8 cellular contexts compared by ENCODE assay signal in genomic region chr6:87698618-87699017, GRCh38. TPM values are rescaled to one million over a fixed set of nuclear protein-coding genes. Genes with fewer than 3 reads are reported as not detected.
A peak's percentile ranks its signal among the peaks of the same experiment; 100 is the strongest.
DNase-seq lines count a peak whose midpoint lies in the region; ATAC-seq and TF ChIP-seq lines count a peak whose summit lies in the region.

No MANE protein-coding gene starts in this region.

- DNase-seq in PC-9: no peak
- peak; percentile 70 for DNase-seq in epithelial cell of esophagus (ENCODE audit: low read depth)
- DNase-seq in trophoblast cell: no peak
- no peak for DNase-seq in NCI-H345 (lab: John Stamatoyannopoulos, UW)
- no peak for DNase-seq in left colon
- no peak for DNase-seq in AG20443 (ENCODE audit: low spot score)
- DNase-seq in GM10266 (ENCODE audit: extremely low spot score): no peak

- no peak overlapping the region for H3K9ac ChIP-seq in trophoblast cell (ENCODE audit: low read length)

- no TSS peak for BruUV-seq in PC-9 (replicated peaks; lab: Mats Ljungman, UMichigan)

- no peak overlapping the region for H3K14ac ChIP-seq in trophoblast cell (ENCODE audit: low read length)

- H3K36me3 ChIP-seq in PC-9 (ENCODE audit: low read depth): peaks cover 6% of the 10 kb centered on the region; the same call in 1 of the 2 replicates
- H3K36me3 ChIP-seq in trophoblast cell (ENCODE audit: control insufficient read depth in 1 of 2, insufficient read depth in 2 of 2, low read length in 2 of 2): peaks cover 3 to 4% of the 10 kb centered on the region in 2 experiments

- WGBS in trophoblast cell (ENCODE audit: extremely low coverage, insufficient coverage, insufficient read length): no CpG with 5 or more reads among the region's 2 CpGs

- no peak overlapping the region for H2AK5ac ChIP-seq in trophoblast cell (ENCODE audit: low read length)

- H2AFZ ChIP-seq in PC-9 (no peak overlapping the region), trophoblast cell (ENCODE audit: insufficient read depth, low read length, poor library complexity) (no peak overlapping the region)

- TF ChIP-seq CTCF in PC-9 (conservative IDR thresholded peaks at IDR 0.05) (no peak), epithelial cell of esophagus (IDR thresholded peaks at IDR 0.05; ENCODE audit: insufficient read depth, low read depth, low read length, missing control alignments) (no peak), GM10266 (IDR thresholded peaks at IDR 0.05; ENCODE audit: control insufficient read depth, insufficient read depth, low read depth, missing control alignments) (no peak)

- CTCF ChIA-PET in PC-9 (lab: Charles Lee): interaction anchor here (0.5 to 0.7 kb wide), 2 partner anchors 15 to 1376 kb away, joined by 6 to 8 read pairs; no protein-coding TSS in a partner anchor

- H3F3A ChIP-seq in PC-9 (ENCODE audit: insufficient read depth, low read depth): peaks cover 22% of the 10 kb centered on the region

- H3K18ac ChIP-seq in trophoblast cell (ENCODE audit: low read length): no peak overlapping the region

- H3K27ac ChIP-seq in PC-9 (no peak overlapping the region), trophoblast cell (ENCODE audit: low read depth, low read length) (no peak overlapping the region)

- H4K8ac ChIP-seq in trophoblast cell (ENCODE audit: low read depth, low read length): no peak overlapping the region

- intact Hi-C loops in PC-9 (cut with micrococcal nuclease; ENCODE audit: unreplicated experiment) (no loop called here), left colon (cut with DNase I, micrococcal nuclease) (no loop called here)

- peaks cover 84% of the 10 kb centered on the region for H3K79me2 ChIP-seq in PC-9 (ENCODE audit: low read depth)
- peaks cover 25% of the 10 kb centered on the region for H3K79me2 ChIP-seq in trophoblast cell (ENCODE audit: control insufficient read depth, insufficient read depth, low read length, poor library complexity)

- peak overlapping the region; percentile 96 for H3K4me3 ChIP-seq in PC-9
- peak overlapping the region; percentile 95 for H3K4me3 ChIP-seq in epithelial cell of esophagus (ENCODE audit: low read length)
- no peak overlapping the region for H3K4me3 ChIP-seq in trophoblast cell (ENCODE audit: low read depth, low read length)

- no peak overlapping the region for H2BK120ac ChIP-seq in trophoblast cell (ENCODE audit: insufficient read depth, low read length, poor library complexity)

- no peak overlapping the region for H3K4ac ChIP-seq in trophoblast cell (ENCODE audit: low read depth, low read length)

- H3K4me1 ChIP-seq in PC-9 (replicated peaks; ENCODE audit: insufficient read depth) (peaks cover 26% of the 10 kb centered on the region), trophoblast cell (ENCODE audit: control insufficient read depth in 1 of 2, insufficient read depth in 2 of 2, low read length in 2 of 2) (peaks cover 0 to 2% of the 10 kb centered on the region in 2 experiments)

- H4K12ac ChIP-seq in trophoblast cell (ENCODE audit: low read depth, low read length): no peak overlapping the region

- H3K9me3 ChIP-seq in PC-9 (ENCODE audit: insufficient read depth, low read depth) (no peaks in the 10 kb centered on the region), trophoblast cell (ENCODE audit: insufficient read depth, low read depth, low read length) (no peaks in the 10 kb centered on the region)

- H4K20me1 ChIP-seq in PC-9 (ENCODE audit: insufficient read depth): peaks cover 63% of the 10 kb centered on the region

- no peaks in the 10 kb centered on the region for H3K9me2 ChIP-seq in PC-9 (ENCODE audit: insufficient read depth)

- no peak overlapping the region for H4K91ac ChIP-seq in trophoblast cell (ENCODE audit: low read depth, low read length)

- no peak overlapping the region for H2BK12ac ChIP-seq in trophoblast cell (ENCODE audit: low read length)

- H3K23ac ChIP-seq in trophoblast cell (ENCODE audit: low read length): no peak overlapping the region

- ATAC-seq in GM18858 (IDR thresholded peaks at IDR 0.05; ENCODE audit: unreplicated experiment) (peak; percentile 14), left colon (no peak)

- H2BK5ac ChIP-seq in trophoblast cell (ENCODE audit: low read depth, low read length, poor library complexity): no peak overlapping the region

- H3K27me3 ChIP-seq in PC-9 (ENCODE audit: insufficient read depth, low read depth) (no peaks in the 10 kb centered on the region), trophoblast cell (ENCODE audit: insufficient read depth, low read length) (no peaks in the 10 kb centered on the region)

- POLR2A ChIA-PET in PC-9 (lab: Charles Lee; ENCODE audit: unreplicated experiment): interaction anchor here (0.6 kb wide), 3 partner anchors 22 to 265 kb away, joined by 3 to 7 read pairs (median 4); no protein-coding TSS in a partner anchor

- H3K4me2 ChIP-seq in PC-9 (peak overlapping the region; percentile 95), trophoblast cell (ENCODE audit: low read length) (peak overlapping the region; percentile 52)

- H3K79me1 ChIP-seq in trophoblast cell (ENCODE audit: low read length): peaks cover 9% of the 10 kb centered on the region

RNA-seq across cellular contexts. Expression of gene AKIRIN2, which starts 3.4 kb away (rescaled TPM):
- total RNA-seq in PC-9 (2021) (34.7 and 48.3 TPM in 2 replicates), left colon (10 to 100 TPM; 30.4 to 40.9 TPM)
- polyA plus RNA-seq in trophoblast cell (2013): 86.1 and 86.4 TPM in 2 replicates
